8 cellular contexts compared by ENCODE assay signal in genomic region chr12:111842556-111843396, GRCh38. TPM values are rescaled to one million over a fixed set of nuclear protein-coding genes. Genes with fewer than 3 reads are reported as not detected.
DNase-seq lines count a peak whose midpoint lies in the region; ATAC-seq and TF ChIP-seq lines count a peak whose summit lies in the region.

No MANE protein-coding gene starts in this region.

- H3F3A ChIP-seq in PC-3 (ENCODE audit: low read length, unreplicated experiment), result no peaks in the 10 kb centered on the region

- H3K4me1 Mint-ChIP-seq in MCF 10A (ENCODE audit: insufficient read depth, unreplicated experiment), result peaks cover 26% of the 10 kb centered on the region
- peaks cover 45% of the 10 kb centered on the region for H3K4me1 Mint-ChIP-seq in stimulated activated effector memory CD8-positive, alpha-beta T cell treated with anti-CD3 and anti-CD28 coated beads, Interleukin-12 subunit alpha, Interleukin-12 subunit beta, amount 100 ng/mL, for 72 hours

- intact Hi-C loops in PC-3 (cut with micrococcal nuclease), result loop anchor here (1.0 to 5.0 kb wide), 2 partner anchors 8 to 170 kb away; partner anchors contain the start of genes ERP29 and TMEM116
- intact Hi-C loops in MCF 10A (cut with micrococcal nuclease), result loop anchor here (10.0 kb wide), 1 partner anchor 542 kb away; the partner anchor contains the start of gene HECTD4

- 0 out of 2 replicates have a peak, but pooled peaks cover 6% of the 10 kb centered on the region for H4K20me1 ChIP-seq in PC-3 (ENCODE audit: low read length)

- peak overlapping the region; percentile 99 for H3K27ac Mint-ChIP-seq in MCF 10A (ENCODE audit: low read depth, unreplicated experiment)
- H3K27ac Mint-ChIP-seq in stimulated activated effector memory CD8-positive, alpha-beta T cell treated with anti-CD3 and anti-CD28 coated beads, Interleukin-12 subunit alpha, Interleukin-12 subunit beta, amount 100 ng/mL, for 72 hours, result peak overlapping the region; percentile 98

- BruUV-seq in PC-3 (replicated peaks; lab: Mats Ljungman, UMichigan) (TSS peak; percentile 55), MCF 10A (replicated peaks; lab: Mats Ljungman, UMichigan) (TSS peak; percentile 50)

- H3K9me3 Mint-ChIP-seq in MCF 10A (ENCODE audit: unreplicated experiment), result no peaks in the 10 kb centered on the region
- no peaks in the 10 kb centered on the region for H3K9me3 Mint-ChIP-seq in stimulated activated effector memory CD8-positive, alpha-beta T cell treated with anti-CD3 and anti-CD28 coated beads, Interleukin-12 subunit alpha, Interleukin-12 subunit beta, amount 100 ng/mL, for 72 hours

- peak overlapping the region; percentile 75 for H2AFZ ChIP-seq in PC-3 (ENCODE audit: low read length)

- peaks cover 33% of the 10 kb centered on the region for H3K36me3 Mint-ChIP-seq in MCF 10A (ENCODE audit: insufficient read depth, unreplicated experiment)
- H3K36me3 Mint-ChIP-seq in stimulated activated effector memory CD8-positive, alpha-beta T cell treated with anti-CD3 and anti-CD28 coated beads, Interleukin-12 subunit alpha, Interleukin-12 subunit beta, amount 100 ng/mL, for 72 hours, result peaks cover 70% of the 10 kb centered on the region

- POLR2A ChIA-PET in PC-3 (lab: Charles Lee; ENCODE audit: unreplicated experiment) (interaction anchor here (0.6 kb wide), 1 partner anchor 1339 kb away, joined by 6 read pairs; no protein-coding TSS in a partner anchor), MCF 10A (lab: Yijun Ruan, JAX) (interaction anchor here (0.6 to 3.6 kb wide), 18 partner anchors 9 to 1095 kb away, joined by 3 to 26 read pairs (median 4); partner anchors contain the start of genes ACAD10, BRAP, ERP29 and TMEM116)

- H3K27me3 ChIP-seq in PC-3 (ENCODE audit: low read length), result no peaks in the 10 kb centered on the region

- H3K4me1 ChIP-seq in PC-3 (ENCODE audit: insufficient read depth, low read length), result peaks cover 24% of the 10 kb centered on the region

- H3K9ac ChIP-seq in PC-3 (ENCODE audit: low read length), result peak overlapping the region; percentile 96

- no peaks in the 10 kb centered on the region for H3K9me3 ChIP-seq in PC-3 (ENCODE audit: low read length)

- CTCF ChIA-PET in PC-3 (lab: Charles Lee), result no interaction called here
- CTCF ChIA-PET in MCF 10A (lab: Yijun Ruan, JAX), result interaction anchor here (0.8 to 1.0 kb wide), 2 partner anchors 57 to 67 kb away, joined by 3 read pairs; no protein-coding TSS in a partner anchor

- peak overlapping the region; percentile 74 for H3K4me3 ChIP-seq in PC-3 (ENCODE audit: low read length)

- H3K9me2 ChIP-seq in PC-3 (replicated peaks; ENCODE audit: low read length), result no peaks in the 10 kb centered on the region

- peak overlapping the region; percentile 67 for H3K27ac ChIP-seq in PC-3 (ENCODE audit: low read length)

- TF ChIP-seq CTCF in PC-3 (conservative IDR thresholded peaks at IDR 0.05; ENCODE audit: low read depth, low read length) (no peak), MCF 10A (IDR thresholded peaks at IDR 0.05; ENCODE audit: unreplicated experiment) (no peak)

- ATAC-seq in HG02852 (IDR thresholded peaks at IDR 0.05; ENCODE audit: unreplicated experiment), result peak; percentile 23
- ATAC-seq in PC-3, result peak; percentile 19
- ATAC-seq in left lobe of liver, result peak; percentile 64
- ATAC-seq in stimulated activated effector memory CD8-positive, alpha-beta T cell treated with anti-CD3 and anti-CD28 coated beads, Interleukin-12 subunit alpha, Interleukin-12 subunit beta, amount 100 ng/mL, for 72 hours, result peak; percentile 43

- peak overlapping the region; percentile 93 for H3K4me3 Mint-ChIP-seq in MCF 10A (ENCODE audit: unreplicated experiment)
- H3K4me3 Mint-ChIP-seq in stimulated activated effector memory CD8-positive, alpha-beta T cell treated with anti-CD3 and anti-CD28 coated beads, Interleukin-12 subunit alpha, Interleukin-12 subunit beta, amount 100 ng/mL, for 72 hours, result peak overlapping the region; percentile 81

- H3K4me2 ChIP-seq in PC-3 (ENCODE audit: low read length), result peak overlapping the region; percentile 89

- DNase-seq in NCI-H146 (lab: John Stamatoyannopoulos, UW) (peak; percentile 45), NCI-H146 treated with DMSO at 0.1 percent for 48 hours (lab: John Stamatoyannopoulos, UW; ENCODE audit: unreplicated experiment) (no peak), PC-3 (peak; percentile 15), MCF 10A (ENCODE audit: unreplicated experiment) (peak; percentile 23), left lobe of liver (ENCODE audit: low spot score) (peak; percentile 51), globus pallidus (ENCODE audit: low spot score) (no peak)
- peak in 1 of 2 donors; percentile 74 for DNase-seq in stimulated activated effector memory CD8-positive, alpha-beta T cell treated with anti-CD3 and anti-CD28 coated beads, Interleukin-12 subunit alpha, Interleukin-12 subunit beta, amount 100 ng/mL, for 72 hours (ENCODE audit: low spot score in 2 of 2)

- H3K27me3 Mint-ChIP-seq in MCF 10A (ENCODE audit: insufficient read depth, unreplicated experiment), result no peaks in the 10 kb centered on the region

- peaks cover 3% of the 10 kb centered on the region for H3K36me3 ChIP-seq in PC-3 (ENCODE audit: low read depth, low read length)

- H3K79me2 ChIP-seq in PC-3 (ENCODE audit: low read length), result peaks cover 78% of the 10 kb centered on the region

RNA-seq across cellular contexts. Expression of gene MAPKAPK5, which starts 0.7 kb away (rescaled TPM):
- total RNA-seq in PC-3 (2014; rRNA removed) (65.0 and 78.2 TPM in 2 replicates), MCF 10A (2022) (46.3 and 51.3 TPM in 2 replicates), left lobe of liver (19.3 TPM)

Comparison
In these comparisons a context has a peak if more than half of its experiments do, and no peak if none do; other contexts are left out.
1. DNase-seq: peak in NCI-H146 (single experiment), PC-3 (single experiment), MCF 10A (single experiment) and left lobe of liver (single experiment); none in NCI-H146 treated with DMSO at 0.1 percent for 48 hours (single experiment) and globus pallidus (single experiment).
2. Peak in every context shown above with its lines, with median percentiles within 50 percentile points of each other: ATAC-seq.